ENCODE assay signal across 1 cellular context in genomic region chr5:154193636-154194035, GRCh38.
TF ChIP-seq lines count a peak whose summit lies in the region.

No MANE protein-coding gene starts in this region.

TF ChIP-seq in SK-N-SH, 30 proteins besides CTCF, POLR2A, EP300 and RAD21 (continued from another document):
- TF ChIP-seq USF1 (IDR thresholded peaks at IDR 0.05; ENCODE audit: borderline replicate concordance, low read depth) = no peak
- TF ChIP-seq GATA2 (CRISPR knock-in tag; IDR thresholded peaks at IDR 0.05) = no peak
- TF ChIP-seq MAX (IDR thresholded peaks at IDR 0.05; ENCODE audit: low read depth) = 0 out of 2 replicates have a peak, but pooled peaks have one; percentile 30
- peak; percentile 48; the same call in 1 of the 2 replicates for TF ChIP-seq TEAD4 (IDR thresholded peaks at IDR 0.05; ENCODE audit: borderline replicate concordance, insufficient read depth)
- TF ChIP-seq FOXJ3 (CRISPR knock-in tag; IDR thresholded peaks at IDR 0.05) = no peak
- TF ChIP-seq TAF1 (IDR thresholded peaks at IDR 0.05; ENCODE audit: borderline replicate concordance, low read depth, low read length) = no peak
- TF ChIP-seq NFIC (IDR thresholded peaks at IDR 0.05; ENCODE audit: borderline replicate concordance) = 0 out of 2 replicates have a peak, but pooled peaks have one; percentile 17
- no peak for TF ChIP-seq GABPA (IDR thresholded peaks at IDR 0.05; ENCODE audit: low read depth)
- no peak for TF ChIP-seq REST (IDR thresholded peaks at IDR 0.05; ENCODE audit: low read depth, low read length)
- TF ChIP-seq MEF2A (IDR thresholded peaks at IDR 0.05; ENCODE audit: borderline replicate concordance, low read depth) = no peak
- TF ChIP-seq NRF1 (IDR thresholded peaks at IDR 0.05; ENCODE audit: low read depth, low read length) = no peak
- 0 out of 2 replicates have a peak, but pooled peaks have one; percentile 12 for TF ChIP-seq RXRA (IDR thresholded peaks at IDR 0.05; ENCODE audit: borderline replicate concordance, low read depth)
- TF ChIP-seq EZH2phosphoT487 (IDR thresholded peaks at IDR 0.05; ENCODE audit: borderline replicate concordance, low read depth) = no peak
- no peak for TF ChIP-seq CHD2 (IDR thresholded peaks at IDR 0.05; ENCODE audit: low read length, partially characterized antibody)
- peak; percentile 80 for TF ChIP-seq PBX3 (IDR thresholded peaks at IDR 0.05)
- TF ChIP-seq MXI1 (IDR thresholded peaks at IDR 0.05; ENCODE audit: low read depth, low read length) = no peak
- TF ChIP-seq JUND (IDR thresholded peaks at IDR 0.05) = peak; percentile 25; the same call in 1 of the 2 replicates
- no peak for TF ChIP-seq FOXM1 (IDR thresholded peaks at IDR 0.05; ENCODE audit: low read depth)
- TF ChIP-seq SMC3 (IDR thresholded peaks at IDR 0.05; ENCODE audit: low read depth, low read length) = no peak
- no peak for TF ChIP-seq USF2 (IDR thresholded peaks at IDR 0.05; ENCODE audit: borderline replicate concordance, low read depth, low read length)
- 0 out of 2 replicates have a peak, but pooled peaks have one; percentile 27 for TF ChIP-seq YY1 (IDR thresholded peaks at IDR 0.05; ENCODE audit: low read depth)
- TF ChIP-seq ELF1 (IDR thresholded peaks at IDR 0.05) = no peak
- no peak for TF ChIP-seq RCOR1 (IDR thresholded peaks at IDR 0.05; ENCODE audit: low read length)
